25 cellular contexts compared by ENCODE assay signal in genomic region chr7:142685877-142686508, GRCh38.
A peak's percentile ranks its signal among the peaks of the same experiment; 100 is the strongest.
DNase-seq lines count a peak whose midpoint lies in the region; ATAC-seq and TF ChIP-seq lines count a peak whose summit lies in the region.
"Had no signal": no experiment of that assay in that cellular context is flagged by ENCODE, and none has a peak within 500 bp of the region (broad histone marks: within the 10 kb centered on the region; RNA-seq: fewer than 3 reads in every experiment).

No MANE protein-coding gene starts in this region.

- H3K4me3 ChIP-seq in mucosa of descending colon = no peak overlapping the region
- H3K4me3 ChIP-seq: left ventricle myocardium inferior, psoas muscle had no signal

- POLR2A ChIA-PET in CD4-positive, alpha-beta T cell (lab: Charles Lee) = no interaction called here
- POLR2A ChIA-PET in activated naive CD8-positive, alpha-beta T cell treated with anti-CD3 and anti-CD28 coated beads, Interleukin-2, amount 10 ng/mL, durations not matched to agents 7 days and 5 days (lab: Charles Lee) = no interaction called here

- no peaks in the 10 kb centered on the region for H3K9me3 Mint-ChIP-seq in CD4-positive, alpha-beta T cell
- H3K9me3 Mint-ChIP-seq in activated naive CD8-positive, alpha-beta T cell treated with anti-CD3 and anti-CD28 coated beads, Interleukin-2, amount 10 ng/mL, durations not matched to agents 7 days and 5 days = no peaks in the 10 kb centered on the region
- H3K9me3 Mint-ChIP-seq: activated B cell treated with CpG ODN at 0.5 μM for 24 hours; activated T-helper 2 cell treated with anti-CD3 and anti-CD28 coated beads, Interferon-gamma antibody, Interleukin-2, Interleukin-4, amounts not matched to agents 10 μg/mL and 5 μg/mL and 100 μg/mL, durations not matched to agents 14 hours and 24 hours and 36 hours had no signal

- TF ChIP-seq CTCF in CD4-positive, alpha-beta T cell (IDR thresholded peaks at IDR 0.05) = no peak
- no peak for TF ChIP-seq CTCF in mucosa of descending colon (IDR thresholded peaks at IDR 0.05)

- H3K4me1 Mint-ChIP-seq in CD4-positive, alpha-beta T cell (ENCODE audit: low read depth) = peaks cover 34% of the 10 kb centered on the region
- peaks cover 25% of the 10 kb centered on the region for H3K4me1 Mint-ChIP-seq in activated naive CD8-positive, alpha-beta T cell treated with anti-CD3 and anti-CD28 coated beads, Interleukin-2, amount 10 ng/mL, durations not matched to agents 7 days and 5 days

- H3K9me3 ChIP-seq in CD4-positive, alpha-beta T cell (ENCODE audit: control insufficient read depth, low read length) = no peaks in the 10 kb centered on the region
- no peaks in the 10 kb centered on the region for H3K9me3 ChIP-seq in mucosa of descending colon
- H3K9me3 ChIP-seq: left ventricle myocardium inferior, psoas muscle, SK-N-SH had no signal

- CTCF ChIA-PET in CD4-positive, alpha-beta T cell (lab: Charles Lee) = interaction anchor here (2.1 kb wide), 1 partner anchor 97 kb away, joined by 7 read pairs; no protein-coding TSS in a partner anchor

- H3K4me3 Mint-ChIP-seq in CD4-positive, alpha-beta T cell = peak overlapping the region; percentile 30
- peak overlapping the region; percentile 35 for H3K4me3 Mint-ChIP-seq in activated naive CD8-positive, alpha-beta T cell treated with anti-CD3 and anti-CD28 coated beads, Interleukin-2, amount 10 ng/mL, durations not matched to agents 7 days and 5 days
- H3K4me3 Mint-ChIP-seq: activated B cell treated with CpG ODN at 0.5 μM for 24 hours had no signal

- DNase-seq in NCI-H2107 treated with DMSO at 0.1 percent for 48 hours (lab: John Stamatoyannopoulos, UW; ENCODE audit: unreplicated experiment) (peak; percentile 27), NCI-H2107 (lab: John Stamatoyannopoulos, UW) (no peak), NCI-H524 treated with DMSO at 0.1 percent for 48 hours (lab: John Stamatoyannopoulos, UW) (peak; percentile 34), mucosa of descending colon (no peak)
- no peak for DNase-seq in CD4-positive, alpha-beta T cell
- no peak for DNase-seq in activated naive CD8-positive, alpha-beta T cell treated with anti-CD3 and anti-CD28 coated beads, Interleukin-2, amount 10 ng/mL, durations not matched to agents 7 days and 5 days
- DNase-seq: activated B cell treated with CpG ODN at 0.5 μM for 24 hours; aorta; Calu3; caudate nucleus; left ventricle myocardium inferior; midbrain; NCI-H1436 treated with DMSO at 0.1 percent for 48 hours; NCI-H345; psoas muscle; RPMI8226; SK-N-SH; stimulated activated CD4-positive, alpha-beta T cell treated with anti-CD3 and anti-CD28 coated beads, Interleukin-1b, Interleukin-23, amount 100 ng/mL, for 48 hours; T-helper 9 cell had no signal

- H3K27me3 ChIP-seq in CD4-positive, alpha-beta T cell (ENCODE audit: control insufficient read depth, insufficient read depth, low read length) = no peaks in the 10 kb centered on the region

- peak overlapping the region; percentile 68 for H3K27ac Mint-ChIP-seq in CD4-positive, alpha-beta T cell
- H3K27ac Mint-ChIP-seq in activated naive CD8-positive, alpha-beta T cell treated with anti-CD3 and anti-CD28 coated beads, Interleukin-2, amount 10 ng/mL, durations not matched to agents 7 days and 5 days = peak overlapping the region; percentile 46
- H3K27ac Mint-ChIP-seq: activated B cell treated with CpG ODN at 0.5 μM for 24 hours; activated T-helper 2 cell treated with anti-CD3 and anti-CD28 coated beads, Interferon-gamma antibody, Interleukin-2, Interleukin-4, amounts not matched to agents 10 μg/mL and 5 μg/mL and 100 μg/mL, durations not matched to agents 14 hours and 24 hours and 36 hours had no signal

- ATAC-seq in CD4-positive, alpha-beta T cell (ENCODE audit: poor library complexity) = peak; percentile 39
- ATAC-seq in activated naive CD8-positive, alpha-beta T cell treated with anti-CD3 and anti-CD28 coated beads, Interleukin-2, amount 10 ng/mL, durations not matched to agents 7 days and 5 days (ENCODE audit: low read depth) = no peak
- no peak for ATAC-seq in mucosa of descending colon
- ATAC-seq in GM19463 (IDR thresholded peaks at IDR 0.05; ENCODE audit: unreplicated experiment) = no peak
- no peak for ATAC-seq in HG02642 (IDR thresholded peaks at IDR 0.05; ENCODE audit: poor library complexity, unreplicated experiment)
- ATAC-seq: HepG2, psoas muscle had no signal

- no peaks in the 10 kb centered on the region for H3K4me1 ChIP-seq in mucosa of descending colon (ENCODE audit: low read depth)
- H3K4me1 ChIP-seq: left ventricle myocardium inferior, psoas muscle had no signal

- intact Hi-C loops in CD4-positive, alpha-beta T cell (cut with DNase I, micrococcal nuclease) = no loop called here
- intact Hi-C loops in mucosa of descending colon (cut with DNase I, micrococcal nuclease) = no loop called here

- no peaks in the 10 kb centered on the region for H3K27me3 Mint-ChIP-seq in CD4-positive, alpha-beta T cell
- no peaks in the 10 kb centered on the region for H3K27me3 Mint-ChIP-seq in activated naive CD8-positive, alpha-beta T cell treated with anti-CD3 and anti-CD28 coated beads, Interleukin-2, amount 10 ng/mL, durations not matched to agents 7 days and 5 days

- no peak overlapping the region for H3K27ac ChIP-seq in CD4-positive, alpha-beta T cell (ENCODE audit: low read depth, low read length)
- H3K27ac ChIP-seq: 22Rv1, epithelial cell of prostate, left ventricle myocardium inferior, psoas muscle had no signal

- no peaks in the 10 kb centered on the region for H3K36me3 Mint-ChIP-seq in CD4-positive, alpha-beta T cell (ENCODE audit: low read depth)
- H3K36me3 Mint-ChIP-seq in activated naive CD8-positive, alpha-beta T cell treated with anti-CD3 and anti-CD28 coated beads, Interleukin-2, amount 10 ng/mL, durations not matched to agents 7 days and 5 days = peaks cover 5% of the 10 kb centered on the region

- H3K36me3 ChIP-seq in mucosa of descending colon (ENCODE audit: low read depth) = no peaks in the 10 kb centered on the region
- H3K36me3 ChIP-seq: left ventricle myocardium inferior had no signal

Comparison
In these comparisons a context has a peak if more than half of its experiments do, and no peak if none do; other contexts are left out.
1. DNase-seq: peak in NCI-H2107 treated with DMSO at 0.1 percent for 48 hours (single experiment) and NCI-H524 treated with DMSO at 0.1 percent for 48 hours (single experiment); none in NCI-H2107 (single experiment), CD4-positive, alpha-beta T cell (0 of 10), activated naive CD8-positive, alpha-beta T cell treated with anti-CD3 and anti-CD28 coated beads, Interleukin-2, amount 10 ng/mL, durations not matched to agents 7 days and 5 days (single experiment) and mucosa of descending colon (0 of 3).